Comparison of ENCODE assay signal across 18 cellular contexts in the genomic region with DNA sequence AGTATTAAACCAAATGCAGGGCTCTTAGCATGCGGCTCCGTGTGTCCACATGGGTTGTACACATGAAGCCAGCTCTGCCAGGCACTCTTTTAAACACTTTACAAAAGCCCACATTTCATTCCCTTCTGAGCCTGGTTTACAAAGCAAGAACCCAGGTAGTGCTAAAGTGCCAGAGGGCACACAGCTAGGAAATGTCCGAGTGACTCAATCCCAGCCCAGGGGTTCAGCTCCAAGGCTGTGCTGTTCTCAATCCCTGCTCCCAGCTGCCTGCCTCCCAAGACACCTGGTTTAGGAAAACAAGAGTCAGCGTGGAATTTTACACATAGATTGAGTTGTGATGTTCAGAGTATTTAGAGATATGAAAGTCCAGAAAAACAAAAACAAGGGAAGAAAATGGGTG. TPM values are rescaled to one million over a fixed set of nuclear protein-coding genes. Genes with fewer than 3 reads are reported as not detected.
"Had no signal": no experiment of that assay in that cellular context is flagged by ENCODE, and none has a peak within 500 bp of the region (broad histone marks: within the 10 kb centered on the region; RNA-seq: fewer than 3 reads in every experiment).

No MANE protein-coding gene starts in this region.

- H3K4me3 ChIP-seq: gastroesophageal sphincter, tibial artery, uterus had no signal

- DNase-seq: activated B cell treated with CpG ODN at 0.5 μM for 24 hours; activated CD4-positive, alpha-beta T cell treated with anti-CD3 and anti-CD28 coated beads for 48 hours; activated CD8-positive, alpha-beta memory T cell treated with anti-CD3 and anti-CD28 coated beads, Interleukin-2, amount 50 U/mL, for 48 hours; activated T-cell treated with anti-CD3 and anti-CD28 coated beads, Interleukin-2, amount 50 U/mL, for 72 hours; effector memory CD4-positive, alpha-beta T cell; stimulated activated CD4-positive, alpha-beta T cell treated with anti-CD3 and anti-CD28 coated beads, Interleukin-2, amount 100 ng/mL, for 48 hours; stimulated activated naive B cell treated with anti-CD40 and anti-IgM and Interleukin-4, amounts not matched to agents 10 μg/mL and 1 μg/mL and 100 μg/mL, for 72 hours; T-helper 17 cell; uterus had no signal

- ATAC-seq: activated T-cell treated with anti-CD3 and anti-CD28 coated beads, Interleukin-2, amount 50 U/mL, for 72 hours; gastroesophageal sphincter; left lobe of liver; naive thymus-derived CD8-positive, alpha-beta T cell; stimulated activated naive B cell treated with anti-CD40 and anti-IgM and Interleukin-4, amounts not matched to agents 10 μg/mL and 1 μg/mL and 100 μg/mL, for 72 hours; T-helper 17 cell had no signal

- H3K9me3 ChIP-seq: breast epithelium, gastroesophageal sphincter, neutrophil, tibial artery, uterus had no signal

- H3K36me3 ChIP-seq: breast epithelium, gastroesophageal sphincter, neutrophil, tibial artery, uterus had no signal

- H3K27ac ChIP-seq: breast epithelium, epithelial cell of prostate, gastroesophageal sphincter, neutrophil, tibial artery, uterus had no signal

RNA-seq across cellular contexts. Expression of gene KCNH6, which starts 13.8 kb away (rescaled TPM):
- polyA plus RNA-seq: aorta; fibroblast of lung; naive thymus-derived CD8-positive, alpha-beta T cell had no signal
